Comparison of ENCODE assay signal across 28 cellular contexts in genomic region chr15:90022345-90022744, GRCh38.
"Had no signal": no experiment of that assay in that cellular context is flagged by ENCODE, and none has a peak within 500 bp of the region (broad histone marks: within the 10 kb centered on the region; RNA-seq: fewer than 3 reads in every experiment).

No MANE protein-coding gene starts in this region.

- H3K4me3 Mint-ChIP-seq: activated CD4-positive, alpha-beta T cell treated with anti-CD3 and anti-CD28 coated beads for 36 hours; activated CD8-positive, alpha-beta memory T cell treated with anti-CD3 and anti-CD28 coated beads, Interleukin-2, amount 10 ng/mL, durations not matched to agents 7 days and 5 days; activated CD8-positive, alpha-beta T cell treated with anti-CD3 and anti-CD28 coated beads, Interleukin-2, amount 10 ng/mL, durations not matched to agents 7 days and 5 days; activated naive CD8-positive, alpha-beta T cell treated with anti-CD3 and anti-CD28 coated beads, Interleukin-2, amount 10 ng/mL, durations not matched to agents 7 days and 5 days; natural killer cell treated with Interleukin-12 subunit alpha and Interleukin-12 subunit beta and Interleukin-15 and Interleukin-18, amount 100 ng/mL, for 72 hours; stimulated activated memory B cell treated with anti-CD40 and anti-IgM and Interleukin-4, amounts not matched to agents 10 μg/mL and 1 μg/mL and 100 μg/mL, for 72 hours; stimulated activated naive CD8-positive, alpha-beta T cell treated with anti-CD3 and anti-CD28 coated beads, Interleukin-15, amount 100 ng/mL, for 72 hours had no signal

- H3K4me3 ChIP-seq: esophagus squamous epithelium, left ventricle myocardium inferior, lung, mucosa of descending colon, ovary, prostate gland, smooth muscle cell, thyroid gland had no signal

- H3K36me3 ChIP-seq: brain microvascular endothelial cell, esophagus squamous epithelium, left ventricle myocardium inferior, ovary, prostate gland, thyroid gland had no signal

- H3K27me3 Mint-ChIP-seq: activated CD4-positive, alpha-beta T cell treated with anti-CD3 and anti-CD28 coated beads for 36 hours; activated CD8-positive, alpha-beta memory T cell treated with anti-CD3 and anti-CD28 coated beads, Interleukin-2, amount 10 ng/mL, durations not matched to agents 7 days and 5 days; activated naive CD8-positive, alpha-beta T cell treated with anti-CD3 and anti-CD28 coated beads, Interleukin-2, amount 10 ng/mL, durations not matched to agents 7 days and 5 days; natural killer cell treated with Interleukin-12 subunit alpha and Interleukin-12 subunit beta and Interleukin-15 and Interleukin-18, amount 100 ng/mL, for 72 hours; stimulated activated memory B cell treated with anti-CD40 and anti-IgM and Interleukin-4, amounts not matched to agents 10 μg/mL and 1 μg/mL and 100 μg/mL, for 72 hours; stimulated activated naive CD8-positive, alpha-beta T cell treated with anti-CD3 and anti-CD28 coated beads, Interleukin-15, amount 100 ng/mL, for 72 hours had no signal

- H3K4me1 ChIP-seq: prostate gland had no signal

- H3K27ac Mint-ChIP-seq: activated CD4-positive, alpha-beta T cell treated with anti-CD3 and anti-CD28 coated beads for 36 hours; activated CD8-positive, alpha-beta memory T cell treated with anti-CD3 and anti-CD28 coated beads, Interleukin-2, amount 10 ng/mL, durations not matched to agents 7 days and 5 days; activated CD8-positive, alpha-beta T cell treated with anti-CD3 and anti-CD28 coated beads, Interleukin-2, amount 10 ng/mL, durations not matched to agents 7 days and 5 days; activated naive CD8-positive, alpha-beta T cell treated with anti-CD3 and anti-CD28 coated beads, Interleukin-2, amount 10 ng/mL, durations not matched to agents 7 days and 5 days; natural killer cell treated with Interleukin-12 subunit alpha and Interleukin-12 subunit beta and Interleukin-15 and Interleukin-18, amount 100 ng/mL, for 72 hours; stimulated activated memory B cell treated with anti-CD40 and anti-IgM and Interleukin-4, amounts not matched to agents 10 μg/mL and 1 μg/mL and 100 μg/mL, for 72 hours; stimulated activated naive CD8-positive, alpha-beta T cell treated with anti-CD3 and anti-CD28 coated beads, Interleukin-15, amount 100 ng/mL, for 72 hours had no signal

- H3K27me3 ChIP-seq: brain microvascular endothelial cell, esophagus squamous epithelium, ovary, thyroid gland had no signal

- H3K9me3 ChIP-seq: esophagus squamous epithelium, left ventricle myocardium inferior, mucosa of descending colon, ovary, prostate gland, thyroid gland had no signal

- DNase-seq: activated CD4-positive, alpha-beta T cell treated with anti-CD3 and anti-CD28 coated beads for 36 hours; activated CD4-positive, CD25-positive, alpha-beta regulatory T cell; activated CD8-positive, alpha-beta memory T cell treated with anti-CD3 and anti-CD28 coated beads, Interleukin-2, amount 10 ng/mL, durations not matched to agents 7 days and 5 days; activated CD8-positive, alpha-beta T cell treated with anti-CD3 and anti-CD28 coated beads, Interleukin-2, amount 10 ng/mL, durations not matched to agents 7 days and 5 days; activated effector memory CD4-positive, alpha-beta T cell treated with Interleukin-2 at 50 U/mL for 16 hours; activated naive CD4-positive, alpha-beta T cell treated with Interleukin-2 at 50 U/mL for 16 hours; activated naive CD8-positive, alpha-beta T cell treated with anti-CD3 and anti-CD28 coated beads, Interleukin-2, amount 10 ng/mL, durations not matched to agents 7 days and 5 days; amniotic stem cell; brain microvascular endothelial cell; caudate nucleus; esophagus squamous epithelium; left ventricle myocardium inferior; mesendoderm; ovary; retina; stimulated activated CD4-positive, alpha-beta T cell treated with anti-CD3 and anti-CD28 coated beads, Interleukin-1b, Interleukin-23, amount 100 ng/mL, for 48 hours; stimulated activated CD4-positive, alpha-beta T cell treated with anti-CD3 and anti-CD28 coated beads, Interleukin-4, amount 100 ng/mL, for 4 hours; stimulated activated CD8-positive, alpha-beta memory T cell treated with anti-CD3 and anti-CD28 coated beads, Interleukin-4, amount 100 ng/mL, for 48 hours; substantia nigra; thyroid gland had no signal

- H3K27ac ChIP-seq: brain microvascular endothelial cell, epithelial cell of prostate, left ventricle myocardium inferior, ovary, prostate gland, thyroid gland had no signal

- H3K9me3 Mint-ChIP-seq: activated naive CD8-positive, alpha-beta T cell treated with anti-CD3 and anti-CD28 coated beads, Interleukin-2, amount 10 ng/mL, durations not matched to agents 7 days and 5 days; natural killer cell treated with Interleukin-12 subunit alpha and Interleukin-12 subunit beta and Interleukin-15 and Interleukin-18, amount 100 ng/mL, for 72 hours; stimulated activated memory B cell treated with anti-CD40 and anti-IgM and Interleukin-4, amounts not matched to agents 10 μg/mL and 1 μg/mL and 100 μg/mL, for 72 hours; stimulated activated naive CD8-positive, alpha-beta T cell treated with anti-CD3 and anti-CD28 coated beads, Interleukin-15, amount 100 ng/mL, for 72 hours had no signal

- H3K4me2 ChIP-seq: smooth muscle cell had no signal

- H3K36me3 Mint-ChIP-seq: natural killer cell treated with Interleukin-12 subunit alpha and Interleukin-12 subunit beta and Interleukin-15 and Interleukin-18, amount 100 ng/mL, for 72 hours had no signal
